ENCODE assay signal across 14 cellular contexts in genomic region chr18:44996261-44996660, GRCh38.
DNase-seq lines count a peak whose midpoint lies in the region; ATAC-seq and TF ChIP-seq lines count a peak whose summit lies in the region.
"Had no signal": no experiment of that assay in that cellular context is flagged by ENCODE, and none has a peak within 500 bp of the region (broad histone marks: within the 10 kb centered on the region; RNA-seq: fewer than 3 reads in every experiment).

No MANE protein-coding gene starts in this region.

- H3K9me3 Mint-ChIP-seq in T-cell = peaks cover 0 to 4% (median 3%) of the 10 kb centered on the region in 3 donors
- peaks cover 7 to 11% of the 10 kb centered on the region in 2 donors for H3K9me3 Mint-ChIP-seq in activated naive CD4-positive, alpha-beta T cell treated with anti-CD3 and anti-CD28 coated beads, Interleukin-2, amount 50 U/mL, for 72 hours

- CTCF ChIA-PET in T-cell (lab: Charles Lee) = no interaction called here

- no peaks in the 10 kb centered on the region for H3K4me1 ChIP-seq in uterus

- H3K9me3 ChIP-seq in uterus = no peaks in the 10 kb centered on the region

- no peaks in the 10 kb centered on the region for H3K27me3 ChIP-seq in uterus
- H3K27me3 ChIP-seq: spleen had no signal

- DNase-seq in NAMALWA (ENCODE audit: low spot score) (peak; percentile 36), medulla oblongata (ENCODE audit: extremely low spot score) (peak; percentile 22), uterus (no peak), T-cell (no peak), G401 (ENCODE audit: low spot score) (no peak)
- no peak for DNase-seq in activated naive CD4-positive, alpha-beta T cell treated with anti-CD3 and anti-CD28 coated beads, Interleukin-2, amount 50 U/mL, for 72 hours (ENCODE audit: low spot score in 2 of 2)
- DNase-seq: effector memory CD4-positive, alpha-beta T cell; spleen had no signal

- no peaks in the 10 kb centered on the region for H3K27me3 Mint-ChIP-seq in T-cell

- no peaks in the 10 kb centered on the region for H3K4me1 Mint-ChIP-seq in T-cell

- H3K36me3 ChIP-seq in uterus = no peaks in the 10 kb centered on the region
- H3K36me3 ChIP-seq: spleen had no signal

- TF ChIP-seq CTCF in uterus (IDR thresholded peaks at IDR 0.05) = no peak

- no peak overlapping the region for H3K4me3 Mint-ChIP-seq in T-cell

- no peak overlapping the region for H3K27ac ChIP-seq in uterus
- H3K27ac ChIP-seq: C4-2B, KMS-11, spleen had no signal

- H3K27ac Mint-ChIP-seq in T-cell = no peak overlapping the region
- H3K27ac Mint-ChIP-seq in activated naive CD4-positive, alpha-beta T cell treated with anti-CD3 and anti-CD28 coated beads, Interleukin-2, amount 50 U/mL, for 72 hours = no peak overlapping the region

- in situ Hi-C loops in G401 (cut with HindIII; ENCODE audit: low sequenced_read_pairs) = no loop called here

- H3K4me3 ChIP-seq in uterus = no peak overlapping the region
- H3K4me3 ChIP-seq: spleen had no signal

- ATAC-seq in GM18868 (IDR thresholded peaks at IDR 0.05; ENCODE audit: unreplicated experiment) (peak; percentile 93), HG02885 (IDR thresholded peaks at IDR 0.05; ENCODE audit: poor library complexity, unreplicated experiment) (peak; percentile 91), T-cell (replicated peaks in 1 of 4) (no peak)
- ATAC-seq in activated naive CD4-positive, alpha-beta T cell treated with anti-CD3 and anti-CD28 coated beads, Interleukin-2, amount 50 U/mL, for 72 hours = no peak
- ATAC-seq: activated CD4-positive, CD25-positive, alpha-beta regulatory T cell treated with anti-CD3 and anti-CD28 coated beads, Interleukin-2, amount 50 U/mL, for 24 hours; left lobe of liver had no signal

- POLR2A ChIA-PET in T-cell (lab: Charles Lee) = no interaction called here

- TF ChIP-seq POLR2A in uterus (IDR thresholded peaks at IDR 0.05) = no peak

- intact Hi-C loops in uterus (cut with DNase I; ENCODE audit: low total_unique reads) = no loop called here

- H3K36me3 Mint-ChIP-seq in T-cell = no peaks in the 10 kb centered on the region
- H3K36me3 Mint-ChIP-seq in activated naive CD4-positive, alpha-beta T cell treated with anti-CD3 and anti-CD28 coated beads, Interleukin-2, amount 50 U/mL, for 72 hours = peaks cover 5 to 6% of the 10 kb centered on the region in 2 donors

Comparison
In these comparisons a context has a peak if more than half of its experiments do, and no peak if none do; other contexts are left out.
1. ATAC-seq: peak in GM18868 (single experiment) and HG02885 (single experiment); none in T-cell (0 of 4) and activated naive CD4-positive, alpha-beta T cell treated with anti-CD3 and anti-CD28 coated beads, Interleukin-2, amount 50 U/mL, for 72 hours (0 of 2).
2. DNase-seq: peak in NAMALWA (single experiment) and medulla oblongata (single experiment); none in uterus (0 of 2), T-cell (0 of 34), activated naive CD4-positive, alpha-beta T cell treated with anti-CD3 and anti-CD28 coated beads, Interleukin-2, amount 50 U/mL, for 72 hours (0 of 2) and G401 (single experiment).